Comparison of ENCODE assay signal across 1 cellular context in genomic region chr3:133211449-133211848, GRCh38.
A peak's percentile ranks its signal among the peaks of the same experiment; 100 is the strongest.
TF ChIP-seq lines count a peak whose summit lies in the region.

No MANE protein-coding gene starts in this region.

TF ChIP-seq in GM23338, 12 proteins besides CTCF, POLR2A, EP300 and RAD21 (continued from another document):
- peak; percentile 68; the same call in 1 of the 2 replicates for TF ChIP-seq NANOG (IDR thresholded peaks at IDR 0.05; ENCODE audit: borderline replicate concordance)
